17 cellular contexts compared by ENCODE assay signal in the genomic region with DNA sequence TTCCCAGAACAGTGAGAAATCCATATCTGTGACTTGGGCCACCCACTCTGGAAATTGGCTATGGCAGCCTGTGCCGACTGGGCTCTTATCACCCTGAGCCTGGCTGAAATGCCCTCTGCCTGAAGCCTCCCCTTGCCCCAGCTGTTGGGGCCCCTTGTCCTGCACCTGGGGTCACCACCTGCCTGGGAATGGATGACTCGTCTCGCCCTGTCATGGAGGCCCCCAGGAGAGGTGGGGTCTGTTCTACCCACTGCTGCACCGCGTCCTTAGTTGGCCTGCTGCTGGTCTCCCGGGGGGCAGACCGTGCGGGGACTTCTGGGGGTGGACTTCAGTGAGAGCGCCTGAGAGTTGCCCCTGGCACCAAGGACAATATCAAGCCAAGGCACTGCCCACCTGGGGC. TPM values are rescaled to one million over a fixed set of nuclear protein-coding genes. Genes with fewer than 3 reads are reported as not detected.
"Had no signal": no experiment of that assay in that cellular context is flagged by ENCODE, and none has a peak within 500 bp of the region (broad histone marks: within the 10 kb centered on the region; RNA-seq: fewer than 3 reads in every experiment).

No MANE protein-coding gene starts in this region.

- H3K9me3 Mint-ChIP-seq: activated CD4-positive, alpha-beta memory T cell treated with anti-CD3 and anti-CD28 coated beads, Interleukin-2, amount 10 ng/mL, durations not matched to agents 7 days and 5 days; dendritic cell treated with granulocyte-macrophage colony-stimulating factor and Interleukin-4, amounts not matched to agents 40 ng/mL and 50 ng/mL, for 4 days; immature natural killer cell; T-helper 2 cell treated with Interferon-gamma antibody and Interleukin-4, amounts not matched to agents 5 μg/mL and 100 μg/mL, for 36 hours had no signal

- H3K4me3 Mint-ChIP-seq: activated CD4-positive, alpha-beta memory T cell treated with anti-CD3 and anti-CD28 coated beads, Interleukin-2, amount 10 ng/mL, durations not matched to agents 7 days and 5 days; activated naive CD8-positive, alpha-beta T cell; dendritic cell treated with granulocyte-macrophage colony-stimulating factor and Interleukin-4, amounts not matched to agents 40 ng/mL and 50 ng/mL, for 4 days; immature natural killer cell; T-helper 2 cell treated with Interferon-gamma antibody and Interleukin-4, amounts not matched to agents 5 μg/mL and 100 μg/mL, for 36 hours; WTC11 had no signal

- H3K27me3 Mint-ChIP-seq: activated CD4-positive, alpha-beta memory T cell treated with anti-CD3 and anti-CD28 coated beads, Interleukin-2, amount 10 ng/mL, durations not matched to agents 7 days and 5 days; dendritic cell treated with granulocyte-macrophage colony-stimulating factor and Interleukin-4, amounts not matched to agents 40 ng/mL and 50 ng/mL, for 4 days had no signal

- H3K27ac Mint-ChIP-seq: activated CD4-positive, alpha-beta memory T cell treated with anti-CD3 and anti-CD28 coated beads, Interleukin-2, amount 10 ng/mL, durations not matched to agents 7 days and 5 days; activated naive CD8-positive, alpha-beta T cell; dendritic cell treated with granulocyte-macrophage colony-stimulating factor and Interleukin-4, amounts not matched to agents 40 ng/mL and 50 ng/mL, for 4 days; immature natural killer cell; progenitor cell of endocrine pancreas; T-helper 2 cell treated with Interferon-gamma antibody and Interleukin-4, amounts not matched to agents 5 μg/mL and 100 μg/mL, for 36 hours; WTC11 had no signal

- H3K27me3 ChIP-seq: esophagus muscularis mucosa, testis, upper lobe of right lung had no signal

- H3K36me3 Mint-ChIP-seq: activated naive CD8-positive, alpha-beta T cell; immature natural killer cell; WTC11 had no signal

- H3K4me1 ChIP-seq: stomach, testis, upper lobe of right lung had no signal

- H3K4me3 ChIP-seq: esophagus muscularis mucosa, SK-N-MC, stomach, testis, upper lobe of right lung had no signal

- ATAC-seq: upper lobe of right lung, WTC11 had no signal

- H3K4me1 Mint-ChIP-seq: activated CD4-positive, alpha-beta memory T cell treated with anti-CD3 and anti-CD28 coated beads, Interleukin-2, amount 10 ng/mL, durations not matched to agents 7 days and 5 days; immature natural killer cell; WTC11 had no signal

- H3K36me3 ChIP-seq: esophagus muscularis mucosa, stomach, upper lobe of right lung had no signal

- H3K9me3 ChIP-seq: esophagus muscularis mucosa, stomach, testis, upper lobe of right lung had no signal

- DNase-seq: activated CD4-positive, alpha-beta T cell treated with anti-CD3 and anti-CD28 coated beads for 4 hours; effector CD8-positive, alpha-beta T cell; immature natural killer cell; small intestine; stimulated activated CD4-positive, alpha-beta T cell treated with anti-CD3 and anti-CD28 coated beads, Interleukin-4, amount 100 ng/mL, for 1 hour; stomach; upper lobe of right lung had no signal

- H3K27ac ChIP-seq: esophagus muscularis mucosa, SK-N-MC, stomach, testis, upper lobe of right lung had no signal

RNA-seq across cellular contexts. Expression of a gene that starts 46.6 kb away (rescaled TPM):
- polyA plus RNA-seq: immature natural killer cell, neural cell had no signal
